ENCODE assay signal across 18 cellular contexts in the genomic region with DNA sequence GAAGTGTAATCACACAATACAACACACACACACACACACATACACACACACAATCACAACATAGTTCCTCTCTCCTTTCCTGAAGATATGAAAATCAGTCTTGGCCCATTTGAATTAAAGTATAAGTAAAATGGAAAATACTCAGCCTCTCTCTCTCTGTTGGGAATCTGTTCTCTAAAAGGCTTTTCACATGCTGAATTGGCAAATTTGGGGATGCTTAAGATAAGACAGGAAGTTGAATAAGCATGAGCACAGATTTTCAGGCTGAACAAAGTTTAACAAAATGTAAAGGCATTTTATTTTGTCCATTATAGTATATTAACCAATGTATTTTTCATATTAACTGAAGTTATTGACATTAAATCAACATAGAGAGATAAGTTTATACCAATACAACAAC. TPM values are rescaled to one million over a fixed set of nuclear protein-coding genes. Genes with fewer than 3 reads are reported as not detected.
"Had no signal": no experiment of that assay in that cellular context is flagged by ENCODE, and none has a peak within 500 bp of the region (broad histone marks: within the 10 kb centered on the region; RNA-seq: fewer than 3 reads in every experiment).

No MANE protein-coding gene starts in this region.

- H3K9me3 Mint-ChIP-seq: activated CD4-positive, alpha-beta memory T cell treated with anti-CD3 and anti-CD28 coated beads for 36 hours; activated naive CD8-positive, alpha-beta T cell treated with anti-CD3 and anti-CD28 coated beads for 36 hours; T-helper 2 cell treated with Interferon-gamma antibody and Interleukin-4, amounts not matched to agents 5 μg/mL and 100 μg/mL, for 36 hours had no signal

- H3K27ac Mint-ChIP-seq: activated CD4-positive, alpha-beta memory T cell treated with anti-CD3 and anti-CD28 coated beads for 36 hours; activated CD8-positive, alpha-beta memory T cell treated with anti-CD3 and anti-CD28 coated beads, Interleukin-2, amount 10 ng/mL, durations not matched to agents 7 days and 5 days; activated naive CD8-positive, alpha-beta T cell treated with anti-CD3 and anti-CD28 coated beads for 36 hours; natural killer cell; T-helper 2 cell treated with Interferon-gamma antibody and Interleukin-4, amounts not matched to agents 5 μg/mL and 100 μg/mL, for 36 hours had no signal

- H3K9ac ChIP-seq: parathyroid adenoma had no signal

- H3K36me3 Mint-ChIP-seq: activated CD4-positive, alpha-beta memory T cell treated with anti-CD3 and anti-CD28 coated beads for 36 hours; activated CD8-positive, alpha-beta memory T cell treated with anti-CD3 and anti-CD28 coated beads, Interleukin-2, amount 10 ng/mL, durations not matched to agents 7 days and 5 days; activated naive CD8-positive, alpha-beta T cell treated with anti-CD3 and anti-CD28 coated beads for 36 hours; natural killer cell had no signal

- H2AFZ ChIP-seq: parathyroid adenoma had no signal

- H3K27me3 ChIP-seq: dorsolateral prefrontal cortex, gastrocnemius medialis, heart left ventricle, neutrophil, spleen had no signal

- DNase-seq: activated CD4-positive, alpha-beta memory T cell treated with anti-CD3 and anti-CD28 coated beads for 36 hours; activated CD4-positive, alpha-beta T cell treated with anti-CD3 and anti-CD28 coated beads for 4 hours; activated CD8-positive, alpha-beta memory T cell treated with anti-CD3 and anti-CD28 coated beads, Interleukin-2, amount 10 ng/mL, durations not matched to agents 7 days and 5 days; activated naive CD4-positive, alpha-beta T cell; activated naive CD8-positive, alpha-beta T cell treated with anti-CD3 and anti-CD28 coated beads for 36 hours; amniotic stem cell; caudate nucleus; dorsolateral prefrontal cortex; gastrocnemius medialis; heart left ventricle; kidney glomerular epithelial cell; natural killer cell; spleen; stimulated activated naive CD4-positive, alpha-beta T cell had no signal

- H3K36me3 ChIP-seq: gastrocnemius medialis, heart left ventricle, neutrophil, spleen had no signal

- H3K27ac ChIP-seq: dorsolateral prefrontal cortex, gastrocnemius medialis, neutrophil, parathyroid adenoma, spleen had no signal

- H3K4me1 Mint-ChIP-seq: activated CD8-positive, alpha-beta memory T cell treated with anti-CD3 and anti-CD28 coated beads, Interleukin-2, amount 10 ng/mL, durations not matched to agents 7 days and 5 days; activated naive CD8-positive, alpha-beta T cell treated with anti-CD3 and anti-CD28 coated beads for 36 hours; natural killer cell had no signal

- H3K4me1 ChIP-seq: gastrocnemius medialis, parathyroid adenoma, spleen had no signal

- ATAC-seq: activated CD8-positive, alpha-beta memory T cell treated with anti-CD3 and anti-CD28 coated beads, Interleukin-2, amount 10 ng/mL, durations not matched to agents 7 days and 5 days; gastrocnemius medialis; natural killer cell had no signal

- H3K9me3 ChIP-seq: gastrocnemius medialis, neutrophil, spleen had no signal

- FAIRE-seq: colon had no signal

- H3K79me2 ChIP-seq: parathyroid adenoma had no signal

- H3K4me3 ChIP-seq: dorsolateral prefrontal cortex, gastrocnemius medialis, heart left ventricle, spleen had no signal

- H3K4me3 Mint-ChIP-seq: activated CD4-positive, alpha-beta memory T cell treated with anti-CD3 and anti-CD28 coated beads for 36 hours; activated CD8-positive, alpha-beta memory T cell treated with anti-CD3 and anti-CD28 coated beads, Interleukin-2, amount 10 ng/mL, durations not matched to agents 7 days and 5 days; activated naive CD8-positive, alpha-beta T cell treated with anti-CD3 and anti-CD28 coated beads for 36 hours; natural killer cell; T-helper 2 cell treated with Interferon-gamma antibody and Interleukin-4, amounts not matched to agents 5 μg/mL and 100 μg/mL, for 36 hours had no signal

RNA-seq across cellular contexts. Expression of gene FMO2, which starts 23.7 kb away (rescaled TPM):
- total RNA-seq: activated CD4-positive, alpha-beta memory T cell treated with anti-CD3 and anti-CD28 coated beads for 36 hours; activated CD8-positive, alpha-beta memory T cell treated with anti-CD3 and anti-CD28 coated beads, Interleukin-2, amount 10 ng/mL, durations not matched to agents 7 days and 5 days; activated naive CD8-positive, alpha-beta T cell treated with anti-CD3 and anti-CD28 coated beads for 36 hours; natural killer cell had no signal
